ENCODE assay signal across 16 cellular contexts in the genomic region with DNA sequence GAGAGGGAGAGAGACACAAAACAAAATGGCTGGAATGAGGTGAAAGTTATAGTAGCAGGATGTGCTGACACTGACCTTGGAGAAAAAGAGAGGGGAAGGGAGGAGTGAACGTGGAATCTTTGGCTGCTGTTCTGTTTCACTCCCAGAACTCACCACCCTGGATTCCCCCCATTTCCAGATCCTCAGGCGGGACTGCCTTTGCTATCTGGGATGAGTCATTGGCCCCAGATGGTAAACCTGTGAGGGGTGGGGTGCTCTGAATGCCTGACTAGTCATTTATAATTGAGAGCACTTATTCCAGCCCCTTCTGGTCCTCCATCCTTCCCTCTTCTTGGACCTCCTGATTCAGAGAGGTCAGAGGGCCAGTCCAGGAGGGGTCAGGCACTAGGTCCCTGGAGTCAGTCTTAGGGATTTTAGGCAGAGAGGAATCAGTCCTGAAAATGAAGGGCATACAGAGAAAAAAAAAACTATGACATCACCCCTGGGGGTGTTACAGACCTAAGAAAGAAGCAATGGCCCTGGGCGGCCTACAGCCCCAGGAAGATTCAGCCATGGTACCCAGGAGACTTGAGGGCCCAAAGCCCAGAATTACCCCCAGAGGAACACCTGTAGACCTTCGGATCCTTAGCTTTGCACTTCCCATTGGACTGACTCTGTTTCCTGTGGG. TPM values are rescaled to one million over a fixed set of nuclear protein-coding genes. Genes with fewer than 3 reads are reported as not detected.
DNase-seq lines count a peak whose midpoint lies in the region; ATAC-seq and TF ChIP-seq lines count a peak whose summit lies in the region.
"Had no signal": no experiment of that assay in that cellular context is flagged by ENCODE, and none has a peak within 500 bp of the region (broad histone marks: within the 10 kb centered on the region; RNA-seq: fewer than 3 reads in every experiment).

No MANE protein-coding gene starts in this region.

- DNase-seq in GM23248 (peak; percentile 43), NCI-H1694 treated with DMSO at 0.1 percent for 48 hours (lab: John Stamatoyannopoulos, UW) (peak; percentile 10), cardiac fibroblast (ENCODE audit: low read depth in 2 of 2) (peak; percentile 20 to 38), neural progenitor cell (ENCODE audit: low spot score) (no peak), type B pancreatic cell (ENCODE audit: extremely low spot score, unreplicated experiment) (no peak), putamen (ENCODE audit: low spot score) (no peak)
- DNase-seq in activated naive CD8-positive, alpha-beta T cell treated with anti-CD3 and anti-CD28 coated beads for 36 hours = no peak
- DNase-seq: activated naive CD8-positive, alpha-beta T cell treated with anti-CD3 and anti-CD28 coated beads, Interleukin-2, amount 50 U/mL, for 24 hours; CD8-positive, alpha-beta T cell; foreskin melanocyte; NCI-H526 treated with DMSO at 0.1 percent for 48 hours; nephron progenitor cell had no signal

- in situ Hi-C loops in GM23248 (cut with MboI) = no loop called here

- H3K4me1 ChIP-seq in GM23248 (ENCODE audit: insufficient read depth) (no peaks in the 10 kb centered on the region), neural progenitor cell (no peaks in the 10 kb centered on the region)

- H3F3A ChIP-seq in GM23248 (ENCODE audit: insufficient read depth) = no peaks in the 10 kb centered on the region
- no peaks in the 10 kb centered on the region for H3F3A ChIP-seq in neural progenitor cell (ENCODE audit: low read depth)

- H3K9ac ChIP-seq in GM23248 = no peak overlapping the region
- no peak overlapping the region for H3K9ac ChIP-seq in neural progenitor cell

- no peak overlapping the region for H3K27ac ChIP-seq in GM23248
- H3K27ac ChIP-seq in neural progenitor cell = no peak overlapping the region
- H3K27ac ChIP-seq: VCaP had no signal

- ATAC-seq in HG02623 (IDR thresholded peaks at IDR 0.05; ENCODE audit: unreplicated experiment) = no peak
- ATAC-seq: activated naive CD8-positive, alpha-beta T cell treated with anti-CD3 and anti-CD28 coated beads, Interleukin-2, amount 50 U/mL, for 24 hours; CD8-positive, alpha-beta T cell; Right ventricle myocardium inferior had no signal

- H3K9me3 ChIP-seq in GM23248 (ENCODE audit: low read depth) (no peaks in the 10 kb centered on the region), neural progenitor cell (ENCODE audit: low read depth) (no peaks in the 10 kb centered on the region)

- H3K79me2 ChIP-seq in GM23248 (ENCODE audit: insufficient read depth) = no peaks in the 10 kb centered on the region
- H3K79me2 ChIP-seq in neural progenitor cell (ENCODE audit: low read depth) = no peaks in the 10 kb centered on the region

- H3K4me2 ChIP-seq in GM23248 (ENCODE audit: unreplicated experiment) (no peak overlapping the region), neural progenitor cell (no peak overlapping the region)

- WGBS in GM23248 (ENCODE audit: low coverage in 1 of 2, low lambda C conversion rate in 2 of 2, missing lambda C conversion rate in 2 of 2), 2 experiments = 59 to 64% methylated on average over 4 of the region's 4 CpGs

- H3K4me3 Mint-ChIP-seq in neural progenitor cell = no peak overlapping the region
- no peak overlapping the region for H3K4me3 Mint-ChIP-seq in type B pancreatic cell
- H3K4me3 Mint-ChIP-seq in activated naive CD8-positive, alpha-beta T cell treated with anti-CD3 and anti-CD28 coated beads for 36 hours = no peak overlapping the region
- H3K4me3 Mint-ChIP-seq: activated naive CD8-positive, alpha-beta T cell treated with anti-CD3 and anti-CD28 coated beads, Interleukin-2, amount 50 U/mL, for 24 hours; CD8-positive, alpha-beta T cell; dendritic cell treated with granulocyte-macrophage colony-stimulating factor and Interleukin-4, amounts not matched to agents 40 ng/mL and 50 ng/mL, for 4 days; nephron progenitor cell had no signal

- TF ChIP-seq CTCF in cardiac fibroblast (IDR thresholded peaks at IDR 0.05; ENCODE audit: low read depth, low read length) (no peak), neural progenitor cell (IDR thresholded peaks at IDR 0.05) (no peak), type B pancreatic cell (conservative IDR thresholded peaks at IDR 0.05) (no peak)

- H3K27me3 Mint-ChIP-seq in neural progenitor cell (ENCODE audit: insufficient read depth, low read depth) = peaks cover 8% of the 10 kb centered on the region
- H3K27me3 Mint-ChIP-seq in type B pancreatic cell = no peaks in the 10 kb centered on the region
- H3K27me3 Mint-ChIP-seq in activated naive CD8-positive, alpha-beta T cell treated with anti-CD3 and anti-CD28 coated beads for 36 hours = no peaks in the 10 kb centered on the region
- H3K27me3 Mint-ChIP-seq: activated naive CD8-positive, alpha-beta T cell treated with anti-CD3 and anti-CD28 coated beads, Interleukin-2, amount 50 U/mL, for 24 hours had no signal

- H3K9me3 Mint-ChIP-seq in neural progenitor cell (no peaks in the 10 kb centered on the region), type B pancreatic cell (no peaks in the 10 kb centered on the region)
- H3K9me3 Mint-ChIP-seq in activated naive CD8-positive, alpha-beta T cell treated with anti-CD3 and anti-CD28 coated beads for 36 hours = no peaks in the 10 kb centered on the region
- H3K9me3 Mint-ChIP-seq: activated naive CD8-positive, alpha-beta T cell treated with anti-CD3 and anti-CD28 coated beads, Interleukin-2, amount 50 U/mL, for 24 hours; CD8-positive, alpha-beta T cell; dendritic cell treated with granulocyte-macrophage colony-stimulating factor and Interleukin-4, amounts not matched to agents 40 ng/mL and 50 ng/mL, for 4 days; nephron progenitor cell had no signal

- H3K9me2 ChIP-seq in GM23248 (ENCODE audit: insufficient read depth) = no peaks in the 10 kb centered on the region

- H3K36me3 Mint-ChIP-seq in neural progenitor cell (no peaks in the 10 kb centered on the region), type B pancreatic cell (no peaks in the 10 kb centered on the region)
- H3K36me3 Mint-ChIP-seq in activated naive CD8-positive, alpha-beta T cell treated with anti-CD3 and anti-CD28 coated beads for 36 hours = no peaks in the 10 kb centered on the region
- H3K36me3 Mint-ChIP-seq: CD8-positive, alpha-beta T cell had no signal

- H4K20me1 ChIP-seq in GM23248 (ENCODE audit: insufficient read depth) (no peaks in the 10 kb centered on the region), neural progenitor cell (ENCODE audit: low read depth) (no peaks in the 10 kb centered on the region)

- H3K27ac Mint-ChIP-seq in neural progenitor cell (peak overlapping the region; percentile 1), type B pancreatic cell (no peak overlapping the region)
- H3K27ac Mint-ChIP-seq in activated naive CD8-positive, alpha-beta T cell treated with anti-CD3 and anti-CD28 coated beads for 36 hours = no peak overlapping the region
- H3K27ac Mint-ChIP-seq: activated naive CD8-positive, alpha-beta T cell treated with anti-CD3 and anti-CD28 coated beads, Interleukin-2, amount 50 U/mL, for 24 hours; CD8-positive, alpha-beta T cell; dendritic cell treated with granulocyte-macrophage colony-stimulating factor and Interleukin-4, amounts not matched to agents 40 ng/mL and 50 ng/mL, for 4 days; nephron progenitor cell had no signal

- H3K36me3 ChIP-seq in GM23248 (ENCODE audit: low read depth) (no peaks in the 10 kb centered on the region), neural progenitor cell (no peaks in the 10 kb centered on the region)

- H3K4me1 Mint-ChIP-seq in neural progenitor cell (peaks cover 10% of the 10 kb centered on the region), type B pancreatic cell (ENCODE audit: unreplicated experiment) (peaks cover 5% of the 10 kb centered on the region)
- peaks cover 15% of the 10 kb centered on the region for H3K4me1 Mint-ChIP-seq in activated naive CD8-positive, alpha-beta T cell treated with anti-CD3 and anti-CD28 coated beads for 36 hours

- no peak overlapping the region for H2AFZ ChIP-seq in GM23248
- no peak overlapping the region for H2AFZ ChIP-seq in neural progenitor cell (replicated peaks)

- H3K27me3 ChIP-seq in GM23248 (replicated peaks; ENCODE audit: insufficient read depth) (peaks cover 6% of the 10 kb centered on the region; the same call in 1 of the 2 replicates), neural progenitor cell (peaks cover 8% of the 10 kb centered on the region)

- no peak overlapping the region for H3K4me3 ChIP-seq in GM23248
- no peak overlapping the region for H3K4me3 ChIP-seq in cardiac fibroblast (replicated peaks in 1 of 2; ENCODE audit: low read depth in 2 of 2, low read length in 2 of 2)
- no peak overlapping the region for H3K4me3 ChIP-seq in neural progenitor cell

RNA-seq across cellular contexts. Expression of gene ZG16, which starts 2.2 kb away (rescaled TPM):
- total RNA-seq in GM23248 (2014; rRNA removed; shearing (Covaris generic)) = not detected in 2 replicates
- polyA plus RNA-seq in GM23248 (2016; fragmentation: Nextera tagmentation; extraction: Ambion mirVana) = not detected in 2 replicates
- total RNA-seq in neural progenitor cell (ENCODE audit: low replicate concordance) (not detected in 2 replicates), type B pancreatic cell (ENCODE audit: low replicate concordance) (0.85 and 1.5 TPM in 2 replicates)
- total RNA-seq in activated naive CD8-positive, alpha-beta T cell treated with anti-CD3 and anti-CD28 coated beads for 36 hours = not detected
- total RNA-seq: CD8-positive, alpha-beta T cell; Right ventricle myocardium inferior had no signal

RNA-seq across cellular contexts. Expression of gene KIF22, which starts 14.7 kb away (rescaled TPM):
- total RNA-seq in GM23248 (2014; rRNA removed; shearing (Covaris generic)) = 28.7 and 30.4 TPM in 2 replicates
- polyA plus RNA-seq in GM23248 (2016; fragmentation: Nextera tagmentation; extraction: Ambion mirVana) = 39.5 and 41.8 TPM in 2 replicates
- 173 and 275 TPM in 2 replicates for total RNA-seq in neural progenitor cell (ENCODE audit: low replicate concordance)
- 54.8 and 112 TPM in 2 replicates for total RNA-seq in type B pancreatic cell (ENCODE audit: low replicate concordance)
- total RNA-seq in activated naive CD8-positive, alpha-beta T cell treated with anti-CD3 and anti-CD28 coated beads for 36 hours = 100 to 1,000 TPM; 145 to 150 TPM

RNA-seq across cellular contexts. Expression of gene C16orf54, which starts 30.1 kb away (rescaled TPM):
- not detected in 2 replicates for total RNA-seq in GM23248 (2014; rRNA removed; shearing (Covaris generic))
- not detected in 2 replicates for polyA plus RNA-seq in GM23248 (2016; fragmentation: Nextera tagmentation; extraction: Ambion mirVana)
- total RNA-seq in neural progenitor cell (ENCODE audit: low replicate concordance) = not detected in 2 replicates
- 2.1 and 3.3 TPM in 2 replicates for total RNA-seq in type B pancreatic cell (ENCODE audit: low replicate concordance)
- total RNA-seq in activated naive CD8-positive, alpha-beta T cell treated with anti-CD3 and anti-CD28 coated beads for 36 hours = 10 to 100 TPM; 17.3 to 19.1 TPM

RNA-seq across cellular contexts. Expression of gene MAZ, which starts 30.5 kb away (rescaled TPM):
- 169 and 215 TPM in 2 replicates for total RNA-seq in GM23248 (2014; rRNA removed; shearing (Covaris generic))
- 74.5 and 76.8 TPM in 2 replicates for polyA plus RNA-seq in GM23248 (2016; fragmentation: Nextera tagmentation; extraction: Ambion mirVana)
- total RNA-seq in neural progenitor cell (ENCODE audit: low replicate concordance) = 120 and 220 TPM in 2 replicates
- 207 and 294 TPM in 2 replicates for total RNA-seq in type B pancreatic cell (ENCODE audit: low replicate concordance)
- 100 to 1,000 TPM; 427 to 438 TPM for total RNA-seq in activated naive CD8-positive, alpha-beta T cell treated with anti-CD3 and anti-CD28 coated beads for 36 hours

RNA-seq across cellular contexts. Expression of gene PRRT2, which starts 36.1 kb away (rescaled TPM):
- total RNA-seq in GM23248 (2014; rRNA removed; shearing (Covaris generic)) = 0.43 and 4.0 TPM in 2 replicates
- 1.3 and 2.1 TPM in 2 replicates for polyA plus RNA-seq in GM23248 (2016; fragmentation: Nextera tagmentation; extraction: Ambion mirVana)
- total RNA-seq in neural progenitor cell (ENCODE audit: low replicate concordance) (23.5 and 71.4 TPM in 2 replicates), type B pancreatic cell (ENCODE audit: low replicate concordance) (1.4 and 15.1 TPM in 2 replicates)
- 1 to 10 TPM in 1 of 2 experiments, under 1 TPM in 1; 0.52 to 1.3 TPM for total RNA-seq in activated naive CD8-positive, alpha-beta T cell treated with anti-CD3 and anti-CD28 coated beads for 36 hours

Comparison
In these comparisons a context has a peak if more than half of its experiments do, and no peak if none do; other contexts are left out.
1. DNase-seq: peak in GM23248 (single experiment), NCI-H1694 treated with DMSO at 0.1 percent for 48 hours (single experiment) and cardiac fibroblast (2 of 2); none in neural progenitor cell (single experiment), type B pancreatic cell (single experiment), putamen (single experiment) and activated naive CD8-positive, alpha-beta T cell treated with anti-CD3 and anti-CD28 coated beads for 36 hours (single experiment).